ENCODE assay signal across 28 cellular contexts in the genomic region with DNA sequence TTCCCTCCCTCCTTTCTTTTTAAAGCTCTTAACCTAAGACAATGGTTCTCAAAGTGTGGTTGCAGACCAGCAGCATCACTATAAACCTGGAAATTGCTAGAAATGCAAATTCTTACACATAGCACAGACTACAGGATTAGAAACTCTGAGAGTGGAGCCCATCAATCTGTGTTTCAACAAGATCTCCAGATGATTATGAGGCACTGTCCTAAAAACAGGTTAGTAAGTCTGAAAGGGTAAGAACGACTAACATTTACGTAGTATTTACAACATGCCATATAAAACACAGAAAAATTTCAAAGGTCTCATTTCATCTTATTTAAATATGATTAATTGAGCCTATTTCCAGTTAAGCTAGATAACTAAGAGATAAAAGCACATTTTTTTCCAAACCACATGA.
"Had no signal": no experiment of that assay in that cellular context is flagged by ENCODE, and none has a peak within 500 bp of the region (broad histone marks: within the 10 kb centered on the region; RNA-seq: fewer than 3 reads in every experiment).

No MANE protein-coding gene starts in this region.

- ATAC-seq: activated CD8-positive, alpha-beta T cell treated with anti-CD3 and anti-CD28 coated beads for 36 hours; activated T-cell treated with anti-CD3 and anti-CD28 coated beads, Interleukin-2, amount 50 U/mL, for 4 hours; activated T-helper 17 cell treated with anti-CD3 and anti-CD28 coated beads, Interleukin-2, amount 50 U/mL, for 72 hours; K562; Panc1 had no signal

- DNase-seq: activated CD4-positive, alpha-beta T cell treated with anti-CD3 and anti-CD28 coated beads, Interleukin-2, amount 50 U/mL, for 1 hour; activated CD8-positive, alpha-beta T cell treated with anti-CD3 and anti-CD28 coated beads for 36 hours; activated gamma-delta T cell; activated naive CD4-positive, alpha-beta T cell treated with anti-CD3 and anti-CD28 coated beads for 36 hours; activated T-cell treated with anti-CD3 and anti-CD28 coated beads, Interleukin-2, amount 50 U/mL, for 4 hours; brain microvascular endothelial cell; central memory CD4-positive, alpha-beta T cell; IMR-90; NCI-H1105; NCI-H1417 treated with DMSO at 0.1 percent for 48 hours; NCI-H187 treated with DMSO at 0.1 percent for 48 hours; NCI-H2081; NCI-H2171 treated with DMSO at 0.1 percent for 48 hours; NCI-H2227 treated with DMSO at 0.1 percent for 48 hours; NCI-H446; NCI-H510A treated with DMSO at 0.1 percent for 48 hours; NCI-H526 treated with DMSO at 0.1 percent for 48 hours; NCI-H82; SHP77; SJCRH30; SK-N-SH had no signal

- H3K4me1 ChIP-seq: SJCRH30 had no signal

- H3K9me3 Mint-ChIP-seq: activated CD8-positive, alpha-beta T cell treated with anti-CD3 and anti-CD28 coated beads for 36 hours; activated naive CD4-positive, alpha-beta T cell treated with anti-CD3 and anti-CD28 coated beads for 36 hours; activated T-cell treated with anti-CD3 and anti-CD28 coated beads, Interleukin-2, amount 50 U/mL, for 4 hours; activated T-helper 17 cell treated with anti-CD3 and anti-CD28 coated beads, Interleukin-2, amount 50 U/mL, for 72 hours; T-helper 1 cell treated with Interleukin-12 subunit alpha and Interleukin-12 subunit beta and Interleukin-4 antibody, amounts not matched to agents 30 μg/mL and 1 μg/mL, for 36 hours; T-helper 2 cell treated with Interferon-gamma antibody and Interleukin-4, amounts not matched to agents 5 μg/mL and 100 μg/mL, for 36 hours had no signal

- H3K27ac Mint-ChIP-seq: activated CD8-positive, alpha-beta T cell treated with anti-CD3 and anti-CD28 coated beads for 36 hours; activated naive CD4-positive, alpha-beta T cell treated with anti-CD3 and anti-CD28 coated beads for 36 hours; activated naive CD8-positive, alpha-beta T cell; activated T-helper 17 cell treated with anti-CD3 and anti-CD28 coated beads, Interleukin-2, amount 50 U/mL, for 72 hours; T-helper 1 cell treated with Interleukin-12 subunit alpha and Interleukin-12 subunit beta and Interleukin-4 antibody, amounts not matched to agents 30 μg/mL and 1 μg/mL, for 36 hours; T-helper 2 cell treated with Interferon-gamma antibody and Interleukin-4, amounts not matched to agents 5 μg/mL and 100 μg/mL, for 36 hours had no signal

- H3K9me3 ChIP-seq: SJCRH30, SK-N-SH had no signal

- FAIRE-seq: K562, TTC549 had no signal

- H3K36me3 ChIP-seq: brain microvascular endothelial cell, SJCRH30 had no signal

- H3K4me3 ChIP-seq: K562, SJCRH30 had no signal

- H3K4me2 ChIP-seq: SK-N-SH had no signal

- H3K27ac ChIP-seq: brain microvascular endothelial cell, SJCRH30 had no signal

- H3K4me3 Mint-ChIP-seq: activated CD8-positive, alpha-beta T cell treated with anti-CD3 and anti-CD28 coated beads for 36 hours; activated naive CD4-positive, alpha-beta T cell treated with anti-CD3 and anti-CD28 coated beads for 36 hours; activated naive CD8-positive, alpha-beta T cell; activated T-cell treated with anti-CD3 and anti-CD28 coated beads, Interleukin-2, amount 50 U/mL, for 4 hours; activated T-helper 17 cell treated with anti-CD3 and anti-CD28 coated beads, Interleukin-2, amount 50 U/mL, for 72 hours; T-helper 1 cell treated with Interleukin-12 subunit alpha and Interleukin-12 subunit beta and Interleukin-4 antibody, amounts not matched to agents 30 μg/mL and 1 μg/mL, for 36 hours; T-helper 2 cell treated with Interferon-gamma antibody and Interleukin-4, amounts not matched to agents 5 μg/mL and 100 μg/mL, for 36 hours had no signal

- H3K27me3 Mint-ChIP-seq: activated CD8-positive, alpha-beta T cell treated with anti-CD3 and anti-CD28 coated beads for 36 hours; activated naive CD8-positive, alpha-beta T cell; activated T-helper 17 cell treated with anti-CD3 and anti-CD28 coated beads, Interleukin-2, amount 50 U/mL, for 72 hours had no signal

- H3K27me3 ChIP-seq: brain microvascular endothelial cell, SJCRH30 had no signal

- H3K9ac ChIP-seq: SK-N-SH had no signal
